Comparison of ENCODE assay signal across 9 cellular contexts in the genomic region with DNA sequence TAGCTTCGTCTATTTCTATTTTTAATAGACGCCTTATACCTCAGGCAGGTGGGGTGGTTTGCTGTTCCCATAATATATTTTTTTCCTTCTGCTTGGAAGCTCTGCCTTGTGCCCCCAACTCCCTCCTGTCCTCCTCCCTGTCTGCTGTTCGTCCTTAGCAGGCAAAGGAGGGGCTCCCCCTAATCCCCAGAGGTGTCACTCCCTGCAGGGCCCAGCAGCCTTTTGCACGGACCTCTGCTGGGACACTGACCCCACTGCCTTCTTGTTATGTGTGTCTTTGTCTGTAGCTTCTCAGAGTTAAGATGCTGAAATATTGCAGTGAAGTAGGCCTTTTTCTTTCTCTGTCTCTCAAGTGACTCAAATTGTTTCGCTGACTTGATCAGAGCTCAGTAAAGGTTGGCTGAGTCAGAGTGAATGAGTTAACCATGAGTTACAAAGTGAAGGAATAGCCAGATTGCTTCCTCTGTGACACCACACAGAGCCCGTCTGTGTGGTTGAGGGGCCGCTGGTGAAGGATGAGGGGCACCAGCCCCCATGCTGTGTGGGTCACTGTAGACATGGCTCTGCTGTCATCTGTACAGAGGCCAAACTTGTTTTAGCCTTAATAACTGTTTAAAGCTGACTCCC. TPM values are rescaled to one million over a fixed set of nuclear protein-coding genes. Genes with fewer than 3 reads are reported as not detected.
DNase-seq lines count a peak whose midpoint lies in the region; ATAC-seq and TF ChIP-seq lines count a peak whose summit lies in the region.
"Had no signal": no experiment of that assay in that cellular context is flagged by ENCODE, and none has a peak within 500 bp of the region (broad histone marks: within the 10 kb centered on the region; RNA-seq: fewer than 3 reads in every experiment).

No MANE protein-coding gene starts in this region.

- DNase-seq in activated CD4-positive, alpha-beta T cell treated with anti-CD3 and anti-CD28 coated beads for 36 hours, result peak; percentile 22
- DNase-seq in activated CD4-positive, alpha-beta T cell treated with anti-CD3 and anti-CD28 coated beads, Interleukin-2, amount 50 U/mL, for 48 hours, result no peak
- DNase-seq in cardiac fibroblast (ENCODE audit: low read depth in 2 of 2) (peak; percentile 44 to 82), OCI-M1 (lab: John Stamatoyannopoulos, UW) (no peak), endothelial cell (ENCODE audit: low spot score) (no peak), cerebellar cortex (ENCODE audit: low spot score) (no peak)
- peak in 1 of 2 donors; percentile 49 for DNase-seq in stimulated activated effector memory CD8-positive, alpha-beta T cell treated with anti-CD3 and anti-CD28 coated beads, Interleukin-12 subunit alpha, Interleukin-12 subunit beta, amount 100 ng/mL, for 72 hours (ENCODE audit: low spot score in 2 of 2)
- DNase-seq: midbrain had no signal

- no peak overlapping the region for H3K4me3 Mint-ChIP-seq in activated CD4-positive, alpha-beta T cell treated with anti-CD3 and anti-CD28 coated beads for 36 hours
- peak overlapping the region; percentile 26 for H3K4me3 Mint-ChIP-seq in stimulated activated effector memory CD8-positive, alpha-beta T cell treated with anti-CD3 and anti-CD28 coated beads, Interleukin-12 subunit alpha, Interleukin-12 subunit beta, amount 100 ng/mL, for 72 hours
- no peak overlapping the region for H3K4me3 Mint-ChIP-seq in endothelial cell (ENCODE audit: unreplicated experiment)

- CTCF ChIA-PET in activated CD4-positive, alpha-beta T cell treated with anti-CD3 and anti-CD28 coated beads for 36 hours (lab: Charles Lee), result interaction anchor here (0.7 to 1.2 kb wide), 2 partner anchors 69 to 80 kb away, joined by 4 read pairs; no protein-coding TSS in a partner anchor

- no peaks in the 10 kb centered on the region for H3K9me3 Mint-ChIP-seq in activated CD4-positive, alpha-beta T cell treated with anti-CD3 and anti-CD28 coated beads for 36 hours (ENCODE audit: low read depth)
- no peaks in the 10 kb centered on the region for H3K9me3 Mint-ChIP-seq in stimulated activated effector memory CD8-positive, alpha-beta T cell treated with anti-CD3 and anti-CD28 coated beads, Interleukin-12 subunit alpha, Interleukin-12 subunit beta, amount 100 ng/mL, for 72 hours
- no peaks in the 10 kb centered on the region for H3K9me3 Mint-ChIP-seq in endothelial cell (ENCODE audit: unreplicated experiment)

- H3K36me3 Mint-ChIP-seq in activated CD4-positive, alpha-beta T cell treated with anti-CD3 and anti-CD28 coated beads for 36 hours (ENCODE audit: low read depth), result no peaks in the 10 kb centered on the region
- no peaks in the 10 kb centered on the region for H3K36me3 Mint-ChIP-seq in stimulated activated effector memory CD8-positive, alpha-beta T cell treated with anti-CD3 and anti-CD28 coated beads, Interleukin-12 subunit alpha, Interleukin-12 subunit beta, amount 100 ng/mL, for 72 hours
- peaks cover 8% of the 10 kb centered on the region for H3K36me3 Mint-ChIP-seq in endothelial cell (ENCODE audit: low read depth, unreplicated experiment)

- no peaks in the 10 kb centered on the region for H3K27me3 Mint-ChIP-seq in activated CD4-positive, alpha-beta T cell treated with anti-CD3 and anti-CD28 coated beads for 36 hours
- peaks cover 4% of the 10 kb centered on the region for H3K27me3 Mint-ChIP-seq in endothelial cell (ENCODE audit: unreplicated experiment)

- ATAC-seq in activated CD4-positive, alpha-beta T cell treated with anti-CD3 and anti-CD28 coated beads for 36 hours, result peak; percentile 98
- peak; percentile 43 for ATAC-seq in HG03064 (IDR thresholded peaks at IDR 0.05; ENCODE audit: low read depth, unreplicated experiment)
- peak; percentile 99 for ATAC-seq in stimulated activated effector memory CD8-positive, alpha-beta T cell treated with anti-CD3 and anti-CD28 coated beads, Interleukin-12 subunit alpha, Interleukin-12 subunit beta, amount 100 ng/mL, for 72 hours

- intact Hi-C loops in activated CD4-positive, alpha-beta T cell treated with anti-CD3 and anti-CD28 coated beads for 36 hours (cut with DNase I, micrococcal nuclease), result no loop called here

- TF ChIP-seq CTCF in cardiac fibroblast (IDR thresholded peaks at IDR 0.05; ENCODE audit: low read depth, low read length) (no peak), endothelial cell (IDR thresholded peaks at IDR 0.05; ENCODE audit: unreplicated experiment) (no peak)

- H3K4me1 Mint-ChIP-seq in activated CD4-positive, alpha-beta T cell treated with anti-CD3 and anti-CD28 coated beads for 36 hours, result peaks cover 16% of the 10 kb centered on the region
- peaks cover 32% of the 10 kb centered on the region for H3K4me1 Mint-ChIP-seq in stimulated activated effector memory CD8-positive, alpha-beta T cell treated with anti-CD3 and anti-CD28 coated beads, Interleukin-12 subunit alpha, Interleukin-12 subunit beta, amount 100 ng/mL, for 72 hours
- peaks cover 29% of the 10 kb centered on the region for H3K4me1 Mint-ChIP-seq in endothelial cell (ENCODE audit: unreplicated experiment)

- POLR2A ChIA-PET in activated CD4-positive, alpha-beta T cell treated with anti-CD3 and anti-CD28 coated beads for 36 hours (lab: Charles Lee), result interaction anchor here (0.6 kb wide), 1 partner anchor 1289 kb away, joined by 3 read pairs; no protein-coding TSS in a partner anchor

- no peak overlapping the region for H3K4me3 ChIP-seq in cardiac fibroblast (replicated peaks in 1 of 2; ENCODE audit: low read depth in 2 of 2, low read length in 2 of 2)

- H3K27ac Mint-ChIP-seq in activated CD4-positive, alpha-beta T cell treated with anti-CD3 and anti-CD28 coated beads for 36 hours, result no peak overlapping the region
- H3K27ac Mint-ChIP-seq in stimulated activated effector memory CD8-positive, alpha-beta T cell treated with anti-CD3 and anti-CD28 coated beads, Interleukin-12 subunit alpha, Interleukin-12 subunit beta, amount 100 ng/mL, for 72 hours, result peak overlapping the region; percentile 90
- no peak overlapping the region for H3K27ac Mint-ChIP-seq in endothelial cell (ENCODE audit: unreplicated experiment)

RNA-seq across cellular contexts. Expression of a gene that starts 47.7 kb away (rescaled TPM):
- 10 to 100 TPM in 1 of 2 experiments, 1 to 10 TPM in 1; 9.0 to 13.2 TPM for total RNA-seq in activated CD4-positive, alpha-beta T cell treated with anti-CD3 and anti-CD28 coated beads for 36 hours
- total RNA-seq in endothelial cell (ENCODE audit: unreplicated experiment), result 24.2 TPM

Comparison
In these comparisons a context has a peak if more than half of its experiments do, and no peak if none do; other contexts are left out.
1. DNase-seq: peak in activated CD4-positive, alpha-beta T cell treated with anti-CD3 and anti-CD28 coated beads for 36 hours (single experiment) and cardiac fibroblast (2 of 2); none in activated CD4-positive, alpha-beta T cell treated with anti-CD3 and anti-CD28 coated beads, Interleukin-2, amount 50 U/mL, for 48 hours (0 of 2), OCI-M1 (single experiment), endothelial cell (single experiment) and cerebellar cortex (single experiment).
2. ATAC-seq: peak in every context shown above with its lines; median percentile 99 in stimulated activated effector memory CD8-positive, alpha-beta T cell treated with anti-CD3 and anti-CD28 coated beads, Interleukin-12 subunit alpha, Interleukin-12 subunit beta, amount 100 ng/mL, for 72 hours; 98 in activated CD4-positive, alpha-beta T cell treated with anti-CD3 and anti-CD28 coated beads for 36 hours; 43 in HG03064.